Comparison of ENCODE assay signal across 14 cellular contexts in genomic region chr7:41107938-41108448, GRCh38.
DNase-seq lines count a peak whose midpoint lies in the region; ATAC-seq and TF ChIP-seq lines count a peak whose summit lies in the region.
"Had no signal": no experiment of that assay in that cellular context is flagged by ENCODE, and none has a peak within 500 bp of the region (broad histone marks: within the 10 kb centered on the region; RNA-seq: fewer than 3 reads in every experiment).

No MANE protein-coding gene starts in this region.

- H3K9me3 Mint-ChIP-seq in GM23338: no peaks in the 10 kb centered on the region; the same call in 2 of the 3 replicates

- H3K27me3 Mint-ChIP-seq in GM23338 (ENCODE audit: insufficient read depth, low read depth, poor library complexity): no peaks in the 10 kb centered on the region
- H3K27me3 Mint-ChIP-seq: activated T-helper 17 cell treated with anti-CD3 and anti-CD28 coated beads, Interleukin-2, amount 50 U/mL, for 72 hours had no signal

- CTCF ChIA-PET in RWPE1 (lab: Yijun Ruan, JAX): no interaction called here

- no peaks in the 10 kb centered on the region for H3K79me2 ChIP-seq in hepatocyte
- H3K79me2 ChIP-seq in GM23338 (replicated peaks; ENCODE audit: insufficient read depth): no peaks in the 10 kb centered on the region
- H3K79me2 ChIP-seq: parathyroid adenoma had no signal

- H4K20me1 ChIP-seq in hepatocyte (ENCODE audit: insufficient read depth, poor library complexity, severe bottlenecking) (no peaks in the 10 kb centered on the region), GM23338 (replicated peaks; ENCODE audit: insufficient read depth) (no peaks in the 10 kb centered on the region)

- H2AFZ ChIP-seq in hepatocyte (no peak overlapping the region), GM23338 (no peak overlapping the region)
- H2AFZ ChIP-seq: parathyroid adenoma had no signal

- WGBS in hepatocyte (ENCODE audit: low lambda C conversion rate, missing lambda C conversion rate): 38% methylated on average over 6 of the region's 6 CpGs

- H3K36me3 ChIP-seq in hepatocyte (replicated peaks; ENCODE audit: insufficient read depth, low read depth) (no peaks in the 10 kb centered on the region), GM23338 (ENCODE audit: insufficient read depth) (no peaks in the 10 kb centered on the region)

- H3K4me3 ChIP-seq in hepatocyte (no peak overlapping the region), GM23338 (no peak overlapping the region)

- peaks cover 6% of the 10 kb centered on the region for H3K4me1 ChIP-seq in hepatocyte (ENCODE audit: insufficient read depth)
- H3K4me1 ChIP-seq in GM23338 (ENCODE audit: insufficient read depth): peaks cover 2% of the 10 kb centered on the region; the same call in 1 of the 2 replicates
- H3K4me1 ChIP-seq: parathyroid adenoma had no signal

- peak; percentile 89 for DNase-seq in Caki2 (ENCODE audit: low read depth)
- peak; percentile 90 for DNase-seq in RWPE1 (ENCODE audit: low spot score)
- DNase-seq in hepatocyte (ENCODE audit: low spot score): peak; percentile 40
- DNase-seq in NCI-H2171 treated with DMSO at 0.1 percent for 48 hours (lab: John Stamatoyannopoulos, UW): no peak
- no peak for DNase-seq in T-helper 1 cell
- DNase-seq in GM23338 (ENCODE audit: low spot score): no peak
- DNase-seq: activated CD4-positive, CD25-positive, alpha-beta regulatory T cell; GDM1; SHP77 treated with DMSO at 0.1 percent for 48 hours; stimulated activated CD4-positive, alpha-beta T cell treated with anti-CD3 and anti-CD28 coated beads, Interleukin-4, amount 100 ng/mL, for 1 hour had no signal

- ATAC-seq in HG02678 (IDR thresholded peaks at IDR 0.05; ENCODE audit: unreplicated experiment) (peak; percentile 47), GM18870 (IDR thresholded peaks at IDR 0.05; ENCODE audit: unreplicated experiment) (no peak), GM23338 (no peak)
- ATAC-seq: activated T-helper 17 cell treated with anti-CD3 and anti-CD28 coated beads, Interleukin-2, amount 50 U/mL, for 72 hours had no signal

- H3K9me2 ChIP-seq in hepatocyte (replicated peaks; ENCODE audit: insufficient read depth) (no peaks in the 10 kb centered on the region), GM23338 (ENCODE audit: insufficient read depth) (no peaks in the 10 kb centered on the region; the same call in none of the 2 replicates)

- H3K27ac ChIP-seq in RWPE1: peak overlapping the region; percentile 95
- peak overlapping the region; percentile 91 for H3K27ac ChIP-seq in hepatocyte
- H3K27ac ChIP-seq in GM23338 (ENCODE audit: low read depth): no peak overlapping the region
- H3K27ac ChIP-seq: parathyroid adenoma had no signal

- H3K4me2 ChIP-seq in hepatocyte (peak overlapping the region; percentile 47), GM23338 (no peak overlapping the region)

- H3K9me3 ChIP-seq in hepatocyte (ENCODE audit: low read depth): no peaks in the 10 kb centered on the region

- in situ Hi-C loops in Caki2 (cut with HindIII; ENCODE audit: low pct_unique_long_range_greater_than_20kb, low sequenced_read_pairs): no loop called here

- no peak overlapping the region for H3K27ac Mint-ChIP-seq in GM23338
- H3K27ac Mint-ChIP-seq: activated T-helper 17 cell treated with anti-CD3 and anti-CD28 coated beads, Interleukin-2, amount 50 U/mL, for 72 hours had no signal

- H3K27me3 ChIP-seq in hepatocyte (no peaks in the 10 kb centered on the region), GM23338 (ENCODE audit: insufficient read depth) (no peaks in the 10 kb centered on the region)

- peaks cover 6% of the 10 kb centered on the region for H3K4me1 Mint-ChIP-seq in GM23338
- H3K4me1 Mint-ChIP-seq: activated T-helper 17 cell treated with anti-CD3 and anti-CD28 coated beads, Interleukin-2, amount 50 U/mL, for 72 hours had no signal

- POLR2A ChIA-PET in RWPE1 (lab: Yijun Ruan, JAX; ENCODE audit: low non-redundant PET): interaction anchor here (0.9 kb wide), 1 partner anchor 973 kb away, joined by 3 read pairs; the partner anchor contains the start of gene SUGCT

- TF ChIP-seq CTCF in RWPE1 (conservative IDR thresholded peaks at IDR 0.05; ENCODE audit: low read depth) (no peak), hepatocyte (IDR thresholded peaks at IDR 0.05; ENCODE audit: poor library complexity) (no peak), GM23338 (conservative IDR thresholded peaks at IDR 0.05; ENCODE audit: low read depth in 2 of 2) (no peak)

- H3K4me3 Mint-ChIP-seq in GM23338: no peak overlapping the region
- H3K4me3 Mint-ChIP-seq: activated T-helper 17 cell treated with anti-CD3 and anti-CD28 coated beads, Interleukin-2, amount 50 U/mL, for 72 hours had no signal

- H3F3A ChIP-seq in GM23338 (replicated peaks; ENCODE audit: low read depth): no peaks in the 10 kb centered on the region

- no peaks in the 10 kb centered on the region for H3K36me3 Mint-ChIP-seq in GM23338 (ENCODE audit: low read depth)

TF ChIP-seq in GM23338, 12 proteins besides CTCF, POLR2A, EP300 and RAD21:
- no peak for TF ChIP-seq ETS1 (IDR thresholded peaks at IDR 0.05)
TF ChIP-seq in GM23338: peak in this region for 0.

Comparison
In these comparisons a context has a peak if more than half of its experiments do, and no peak if none do; other contexts are left out.
1. DNase-seq: peak in Caki2 (single experiment), RWPE1 (single experiment) and hepatocyte (single experiment); none in NCI-H2171 treated with DMSO at 0.1 percent for 48 hours (single experiment), T-helper 1 cell (0 of 5) and GM23338 (single experiment).